ENCODE assay signal across 4 cellular contexts in the genomic region with DNA sequence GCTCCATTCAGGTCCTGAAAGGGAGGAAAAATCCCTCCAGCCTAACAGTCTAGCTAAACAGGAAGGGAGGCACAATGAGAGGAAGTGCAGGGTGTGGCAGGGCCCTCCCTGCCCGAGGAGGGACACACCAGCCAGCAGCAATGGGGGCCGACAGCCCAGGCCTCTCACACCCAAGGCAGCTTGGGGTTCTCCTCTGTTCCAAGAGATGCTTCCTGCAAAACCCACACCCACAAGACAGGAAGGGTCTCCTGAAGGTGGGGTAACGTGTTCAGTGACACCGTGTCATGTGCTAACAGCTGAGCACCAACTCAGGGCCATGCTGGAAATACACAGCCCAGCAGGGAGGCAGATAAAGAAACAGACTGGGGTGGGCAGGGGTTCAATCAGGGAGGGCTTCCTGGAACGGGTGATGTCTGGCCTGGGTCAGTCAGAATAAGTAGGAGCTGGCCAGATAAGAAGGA.
TF ChIP-seq lines count a peak whose summit lies in the region.

No MANE protein-coding gene starts in this region.

TF ChIP-seq in SK-N-SH treated with all-trans-retinoic acid at 6 μM for 48 hours, 23 proteins besides CTCF, POLR2A, EP300 and RAD21:
- TF ChIP-seq, protein P1, sequence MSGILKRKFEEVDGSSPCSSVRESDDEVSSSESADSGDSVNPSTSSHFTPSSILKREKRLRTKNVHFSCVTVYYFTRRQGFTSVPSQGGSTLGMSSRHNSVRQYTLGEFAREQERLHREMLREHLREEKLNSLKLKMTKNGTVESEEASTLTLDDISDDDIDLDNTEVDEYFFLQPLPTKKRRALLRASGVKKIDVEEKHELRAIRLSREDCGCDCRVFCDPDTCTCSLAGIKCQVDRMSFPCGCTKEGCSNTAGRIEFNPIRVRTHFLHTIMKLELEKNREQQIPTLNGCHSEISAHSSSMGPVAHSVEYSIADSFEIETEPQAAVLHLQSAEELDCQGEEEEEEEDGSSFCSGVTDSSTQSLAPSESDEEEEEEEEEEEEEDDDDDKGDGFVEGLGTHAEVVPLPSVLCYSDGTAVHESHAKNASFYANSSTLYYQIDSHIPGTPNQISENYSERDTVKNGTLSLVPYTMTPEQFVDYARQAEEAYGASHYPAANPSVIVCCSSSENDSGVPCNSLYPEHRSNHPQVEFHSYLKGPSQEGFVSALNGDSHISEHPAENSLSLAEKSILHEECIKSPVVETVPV (CRISPR knock-in tag; IDR thresholded peaks at IDR 0.05), result no peak
- TF ChIP-seq ZFP3 (CRISPR knock-in tag; IDR thresholded peaks at IDR 0.05), result peak; percentile 99
TF ChIP-seq in SK-N-SH treated with all-trans-retinoic acid at 6 μM for 48 hours: peak in this region for 1.

TF ChIP-seq in SK-N-SH, 30 proteins besides CTCF, POLR2A, EP300 and RAD21 (continues in another document):
- TF ChIP-seq, protein P2, sequence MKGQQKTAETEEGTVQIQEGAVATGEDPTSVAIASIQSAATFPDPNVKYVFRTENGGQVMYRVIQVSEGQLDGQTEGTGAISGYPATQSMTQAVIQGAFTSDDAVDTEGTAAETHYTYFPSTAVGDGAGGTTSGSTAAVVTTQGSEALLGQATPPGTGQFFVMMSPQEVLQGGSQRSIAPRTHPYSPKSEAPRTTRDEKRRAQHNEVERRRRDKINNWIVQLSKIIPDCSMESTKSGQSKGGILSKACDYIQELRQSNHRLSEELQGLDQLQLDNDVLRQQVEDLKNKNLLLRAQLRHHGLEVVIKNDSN (IDR thresholded peaks at IDR 0.05; ENCODE audit: borderline replicate concordance, low read depth), result no peak
- TF ChIP-seq, protein P3, sequence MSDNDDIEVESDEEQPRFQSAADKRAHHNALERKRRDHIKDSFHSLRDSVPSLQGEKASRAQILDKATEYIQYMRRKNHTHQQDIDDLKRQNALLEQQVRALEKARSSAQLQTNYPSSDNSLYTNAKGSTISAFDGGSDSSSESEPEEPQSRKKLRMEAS (IDR thresholded peaks at IDR 0.05; ENCODE audit: low read depth), result no peak
- TF ChIP-seq CHD2 (IDR thresholded peaks at IDR 0.05; ENCODE audit: low read length, partially characterized antibody) (no peak), GABPA (IDR thresholded peaks at IDR 0.05; ENCODE audit: low read depth) (no peak), TCF12 (IDR thresholded peaks at IDR 0.05) (no peak), FOSL2 (IDR thresholded peaks at IDR 0.05; ENCODE audit: borderline replicate concordance, low read depth) (no peak), NFIC (IDR thresholded peaks at IDR 0.05; ENCODE audit: borderline replicate concordance) (no peak), NRF1 (IDR thresholded peaks at IDR 0.05; ENCODE audit: low read depth, low read length) (no peak), YY1 (IDR thresholded peaks at IDR 0.05; ENCODE audit: low read depth) (no peak), RCOR1 (IDR thresholded peaks at IDR 0.05; ENCODE audit: low read length) (no peak), TAF1 (IDR thresholded peaks at IDR 0.05; ENCODE audit: borderline replicate concordance, low read depth, low read length) (no peak)
- TF ChIP-seq, protein P4, sequence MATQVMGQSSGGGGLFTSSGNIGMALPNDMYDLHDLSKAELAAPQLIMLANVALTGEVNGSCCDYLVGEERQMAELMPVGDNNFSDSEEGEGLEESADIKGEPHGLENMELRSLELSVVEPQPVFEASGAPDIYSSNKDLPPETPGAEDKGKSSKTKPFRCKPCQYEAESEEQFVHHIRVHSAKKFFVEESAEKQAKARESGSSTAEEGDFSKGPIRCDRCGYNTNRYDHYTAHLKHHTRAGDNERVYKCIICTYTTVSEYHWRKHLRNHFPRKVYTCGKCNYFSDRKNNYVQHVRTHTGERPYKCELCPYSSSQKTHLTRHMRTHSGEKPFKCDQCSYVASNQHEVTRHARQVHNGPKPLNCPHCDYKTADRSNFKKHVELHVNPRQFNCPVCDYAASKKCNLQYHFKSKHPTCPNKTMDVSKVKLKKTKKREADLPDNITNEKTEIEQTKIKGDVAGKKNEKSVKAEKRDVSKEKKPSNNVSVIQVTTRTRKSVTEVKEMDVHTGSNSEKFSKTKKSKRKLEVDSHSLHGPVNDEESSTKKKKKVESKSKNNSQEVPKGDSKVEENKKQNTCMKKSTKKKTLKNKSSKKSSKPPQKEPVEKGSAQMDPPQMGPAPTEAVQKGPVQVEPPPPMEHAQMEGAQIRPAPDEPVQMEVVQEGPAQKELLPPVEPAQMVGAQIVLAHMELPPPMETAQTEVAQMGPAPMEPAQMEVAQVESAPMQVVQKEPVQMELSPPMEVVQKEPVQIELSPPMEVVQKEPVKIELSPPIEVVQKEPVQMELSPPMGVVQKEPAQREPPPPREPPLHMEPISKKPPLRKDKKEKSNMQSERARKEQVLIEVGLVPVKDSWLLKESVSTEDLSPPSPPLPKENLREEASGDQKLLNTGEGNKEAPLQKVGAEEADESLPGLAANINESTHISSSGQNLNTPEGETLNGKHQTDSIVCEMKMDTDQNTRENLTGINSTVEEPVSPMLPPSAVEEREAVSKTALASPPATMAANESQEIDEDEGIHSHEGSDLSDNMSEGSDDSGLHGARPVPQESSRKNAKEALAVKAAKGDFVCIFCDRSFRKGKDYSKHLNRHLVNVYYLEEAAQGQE (IDR thresholded peaks at IDR 0.05; ENCODE audit: low read depth, low read length), result no peak
- TF ChIP-seq, protein P5, sequence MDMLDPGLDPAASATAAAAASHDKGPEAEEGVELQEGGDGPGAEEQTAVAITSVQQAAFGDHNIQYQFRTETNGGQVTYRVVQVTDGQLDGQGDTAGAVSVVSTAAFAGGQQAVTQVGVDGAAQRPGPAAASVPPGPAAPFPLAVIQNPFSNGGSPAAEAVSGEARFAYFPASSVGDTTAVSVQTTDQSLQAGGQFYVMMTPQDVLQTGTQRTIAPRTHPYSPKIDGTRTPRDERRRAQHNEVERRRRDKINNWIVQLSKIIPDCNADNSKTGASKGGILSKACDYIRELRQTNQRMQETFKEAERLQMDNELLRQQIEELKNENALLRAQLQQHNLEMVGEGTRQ (IDR thresholded peaks at IDR 0.05; ENCODE audit: borderline replicate concordance, low read depth, low read length), result no peak

TF ChIP-seq in K562, 482 proteins besides CTCF, POLR2A, EP300 and RAD21 (continued from another document and continues in another):
- TF ChIP-seq TBP (optimal IDR thresholded peaks at IDR 0.05; ENCODE audit: low read depth, low read length), result no peak
- TF ChIP-seq MCM3 (IDR thresholded peaks at IDR 0.05), result no peak
- no peak for TF ChIP-seq ZNF695 (CRISPR knock-in tag; IDR thresholded peaks at IDR 0.05)
- TF ChIP-seq, protein P6, sequence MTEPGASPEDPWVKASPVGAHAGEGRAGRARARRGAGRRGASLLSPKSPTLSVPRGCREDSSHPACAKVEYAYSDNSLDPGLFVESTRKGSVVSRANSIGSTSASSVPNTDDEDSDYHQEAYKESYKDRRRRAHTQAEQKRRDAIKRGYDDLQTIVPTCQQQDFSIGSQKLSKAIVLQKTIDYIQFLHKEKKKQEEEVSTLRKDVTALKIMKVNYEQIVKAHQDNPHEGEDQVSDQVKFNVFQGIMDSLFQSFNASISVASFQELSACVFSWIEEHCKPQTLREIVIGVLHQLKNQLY (CRISPR knock-in tag; conservative IDR thresholded peaks at IDR 0.05), result no peak
- no peak for TF ChIP-seq HNRNPUL1 (IDR thresholded peaks at IDR 0.05; ENCODE audit: low read length)
- no peak for TF ChIP-seq GTF2E2 (tag; IDR thresholded peaks at IDR 0.05)
- peak; percentile 65 for TF ChIP-seq GABPA (tag; conservative IDR thresholded peaks at IDR 0.05; ENCODE audit: low read depth)
- TF ChIP-seq CHCHD3 (CRISPR knock-in tag; IDR thresholded peaks at IDR 0.05), result no peak
- no peak for TF ChIP-seq MCM5 (IDR thresholded peaks at IDR 0.05; ENCODE audit: low read depth)
- no peak for TF ChIP-seq ZNF354B (CRISPR knock-in tag; IDR thresholded peaks at IDR 0.05)
- no peak for TF ChIP-seq ATF7 (IDR thresholded peaks at IDR 0.05)
- TF ChIP-seq SP2 (IDR thresholded peaks at IDR 0.05; ENCODE audit: extremely low read depth, low read depth, low read length, poor library complexity, severe bottlenecking), result no peak
- no peak for TF ChIP-seq BRD4 (IDR thresholded peaks at IDR 0.05)
- no peak for TF ChIP-seq DMBX1 (CRISPR knock-in tag; IDR thresholded peaks at IDR 0.05; ENCODE audit: borderline replicate concordance)
- TF ChIP-seq, protein P7, sequence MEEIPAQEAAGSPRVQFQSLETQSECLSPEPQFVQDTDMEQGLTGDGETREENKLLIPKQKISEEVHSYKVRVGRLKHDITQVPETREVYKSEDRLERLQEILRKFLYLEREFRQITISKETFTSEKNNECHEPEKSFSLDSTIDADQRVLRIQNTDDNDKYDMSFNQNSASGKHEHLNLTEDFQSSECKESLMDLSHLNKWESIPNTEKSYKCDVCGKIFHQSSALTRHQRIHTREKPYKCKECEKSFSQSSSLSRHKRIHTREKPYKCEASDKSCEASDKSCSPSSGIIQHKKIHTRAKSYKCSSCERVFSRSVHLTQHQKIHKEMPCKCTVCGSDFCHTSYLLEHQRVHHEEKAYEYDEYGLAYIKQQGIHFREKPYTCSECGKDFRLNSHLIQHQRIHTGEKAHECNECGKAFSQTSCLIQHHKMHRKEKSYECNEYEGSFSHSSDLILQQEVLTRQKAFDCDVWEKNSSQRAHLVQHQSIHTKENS (CRISPR knock-in tag; IDR thresholded peaks at IDR 0.05), result no peak
- no peak for TF ChIP-seq ZNF589 (CRISPR knock-in tag; IDR thresholded peaks at IDR 0.05; ENCODE audit: low read depth)

TF ChIP-seq in liver, 16 proteins besides CTCF, POLR2A, EP300 and RAD21:
- TF ChIP-seq, protein P4 (IDR thresholded peaks at IDR 0.05), result no peak
- TF ChIP-seq SP1 (IDR thresholded peaks at IDR 0.05) (no peak), FOXA1 (IDR thresholded peaks at IDR 0.05) (no peak), NR2F2 (IDR thresholded peaks at IDR 0.05) (no peak)
